ENCODE assay signal across 1 cellular context in the genomic region with DNA sequence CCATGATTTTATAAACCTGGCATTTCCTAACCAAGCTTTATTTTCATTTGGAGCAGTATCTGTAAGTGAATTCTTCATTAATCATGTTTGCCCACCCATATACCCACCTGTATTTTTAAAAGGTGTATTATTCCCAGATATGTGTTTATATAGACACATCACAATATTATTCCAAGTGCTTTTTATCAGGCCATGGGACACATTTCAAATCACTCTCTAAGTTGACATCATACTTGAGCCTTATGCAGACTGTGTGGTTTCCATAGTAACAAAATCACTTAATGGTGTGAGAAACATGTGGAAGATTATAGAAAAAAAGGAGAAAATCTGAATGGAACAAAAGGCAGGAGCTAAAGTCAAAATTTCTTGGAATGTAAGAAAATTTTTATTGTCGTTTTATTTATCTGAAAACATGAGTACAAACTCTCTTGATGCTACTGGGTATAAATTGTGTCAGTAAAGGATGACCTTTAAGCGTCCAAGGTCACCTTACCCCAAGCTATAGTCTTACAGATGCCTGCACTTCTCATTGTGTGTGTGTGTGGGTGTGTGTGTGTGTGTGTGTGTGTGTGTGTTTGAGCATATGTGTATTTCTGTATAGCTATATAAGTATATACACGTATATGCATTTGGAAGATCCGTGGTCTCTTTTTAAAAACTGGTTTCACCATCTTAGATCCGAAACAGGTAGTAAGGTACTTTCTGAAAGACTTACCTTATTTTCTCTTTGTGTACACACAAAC.
TF ChIP-seq lines count a peak whose summit lies in the region.

No MANE protein-coding gene starts in this region.

TF ChIP-seq in GM23338, 12 proteins besides CTCF, POLR2A, EP300 and RAD21 (continued from another document):
- TF ChIP-seq EZH2phosphoT487 (IDR thresholded peaks at IDR 0.05; ENCODE audit: unreplicated experiment) (no peak), POLR2AphosphoS5 (IDR thresholded peaks at IDR 0.05; ENCODE audit: low read depth) (no peak), NANOG (IDR thresholded peaks at IDR 0.05; ENCODE audit: borderline replicate concordance) (no peak), STAT1 (IDR thresholded peaks at IDR 0.05; ENCODE audit: unreplicated experiment) (no peak), CREB1 (CRISPR knock-in tag; IDR thresholded peaks at IDR 0.05; ENCODE audit: low read depth) (no peak)
- TF ChIP-seq, protein P1, sequence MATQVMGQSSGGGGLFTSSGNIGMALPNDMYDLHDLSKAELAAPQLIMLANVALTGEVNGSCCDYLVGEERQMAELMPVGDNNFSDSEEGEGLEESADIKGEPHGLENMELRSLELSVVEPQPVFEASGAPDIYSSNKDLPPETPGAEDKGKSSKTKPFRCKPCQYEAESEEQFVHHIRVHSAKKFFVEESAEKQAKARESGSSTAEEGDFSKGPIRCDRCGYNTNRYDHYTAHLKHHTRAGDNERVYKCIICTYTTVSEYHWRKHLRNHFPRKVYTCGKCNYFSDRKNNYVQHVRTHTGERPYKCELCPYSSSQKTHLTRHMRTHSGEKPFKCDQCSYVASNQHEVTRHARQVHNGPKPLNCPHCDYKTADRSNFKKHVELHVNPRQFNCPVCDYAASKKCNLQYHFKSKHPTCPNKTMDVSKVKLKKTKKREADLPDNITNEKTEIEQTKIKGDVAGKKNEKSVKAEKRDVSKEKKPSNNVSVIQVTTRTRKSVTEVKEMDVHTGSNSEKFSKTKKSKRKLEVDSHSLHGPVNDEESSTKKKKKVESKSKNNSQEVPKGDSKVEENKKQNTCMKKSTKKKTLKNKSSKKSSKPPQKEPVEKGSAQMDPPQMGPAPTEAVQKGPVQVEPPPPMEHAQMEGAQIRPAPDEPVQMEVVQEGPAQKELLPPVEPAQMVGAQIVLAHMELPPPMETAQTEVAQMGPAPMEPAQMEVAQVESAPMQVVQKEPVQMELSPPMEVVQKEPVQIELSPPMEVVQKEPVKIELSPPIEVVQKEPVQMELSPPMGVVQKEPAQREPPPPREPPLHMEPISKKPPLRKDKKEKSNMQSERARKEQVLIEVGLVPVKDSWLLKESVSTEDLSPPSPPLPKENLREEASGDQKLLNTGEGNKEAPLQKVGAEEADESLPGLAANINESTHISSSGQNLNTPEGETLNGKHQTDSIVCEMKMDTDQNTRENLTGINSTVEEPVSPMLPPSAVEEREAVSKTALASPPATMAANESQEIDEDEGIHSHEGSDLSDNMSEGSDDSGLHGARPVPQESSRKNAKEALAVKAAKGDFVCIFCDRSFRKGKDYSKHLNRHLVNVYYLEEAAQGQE (IDR thresholded peaks at IDR 0.05; ENCODE audit: unreplicated experiment) = no peak
TF ChIP-seq in GM23338: peak in this region for 0.
